ENCODE assay signal across 9 cellular contexts in the genomic region with DNA sequence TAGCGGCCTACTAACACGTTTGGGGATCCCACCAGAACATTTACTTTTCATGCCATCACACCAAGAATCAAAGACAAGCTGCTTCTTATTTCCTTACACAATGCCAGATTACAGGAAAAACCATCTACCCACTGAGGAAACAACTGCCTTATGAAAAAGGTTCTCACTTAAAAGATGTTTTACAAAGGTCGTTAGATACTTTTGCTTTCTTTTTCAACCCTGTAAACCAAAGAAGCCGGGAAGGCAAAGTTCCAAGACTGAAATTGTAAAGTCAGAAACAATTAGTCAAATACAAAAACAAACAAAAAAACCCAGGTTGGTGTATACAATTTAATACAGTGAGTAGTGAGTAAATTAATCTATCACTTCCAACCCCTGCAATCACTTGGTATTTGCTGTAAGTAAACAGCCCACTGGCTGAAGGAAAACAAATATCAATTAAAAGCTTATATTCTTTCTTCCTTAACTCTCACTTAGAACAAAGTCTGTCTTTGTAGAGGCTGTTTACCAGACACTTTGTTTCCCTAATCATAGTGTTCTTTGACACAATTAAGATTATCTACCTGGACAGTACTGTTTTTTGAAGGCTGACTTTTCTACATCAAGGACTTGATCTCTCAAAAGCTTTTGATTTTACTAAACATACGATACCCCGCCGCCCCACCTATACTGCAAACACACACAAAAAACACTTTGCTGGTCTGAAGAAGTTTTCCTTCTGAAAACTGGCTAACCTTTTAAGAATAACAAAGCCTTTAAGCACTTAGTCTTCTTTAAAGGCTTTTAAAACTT. TPM values are rescaled to one million over a fixed set of nuclear protein-coding genes. Genes with fewer than 3 reads are reported as not detected.
DNase-seq lines count a peak whose midpoint lies in the region; ATAC-seq and TF ChIP-seq lines count a peak whose summit lies in the region.
"Had no signal": no experiment of that assay in that cellular context is flagged by ENCODE, and none has a peak within 500 bp of the region (broad histone marks: within the 10 kb centered on the region; RNA-seq: fewer than 3 reads in every experiment).

No MANE protein-coding gene starts in this region.

- H3K36me3 ChIP-seq in SJSA1 (peaks cover 54% of the 10 kb centered on the region), gastrocnemius medialis (peaks cover 0 to 14% of the 10 kb centered on the region in 2 donors), H7 (replicated peaks; ENCODE audit: control insufficient read depth, insufficient read depth, low read length) (0 out of 2 replicates have a peak, but pooled peaks cover 3% of the 10 kb centered on the region)

- in situ Hi-C loops in gastrocnemius medialis (cut with MboI; ENCODE audit: low sequenced_read_pairs in 4 of 4) = no loop called here

- TF ChIP-seq CTCF in GM12865 (IDR thresholded peaks at IDR 0.05; ENCODE audit: insufficient read depth, low read depth, low read length, missing control alignments) (no peak), endothelial cell (IDR thresholded peaks at IDR 0.05; ENCODE audit: unreplicated experiment) (no peak), gastrocnemius medialis (IDR thresholded peaks at IDR 0.05 in 4 of 5, conservative IDR thresholded peaks at IDR 0.05 in 1 of 5) (no peak), GM10266 (IDR thresholded peaks at IDR 0.05; ENCODE audit: control insufficient read depth, insufficient read depth, low read depth, missing control alignments) (no peak)

- ATAC-seq in gastrocnemius medialis (no peak), HG02763 (IDR thresholded peaks at IDR 0.05; ENCODE audit: unreplicated experiment) (no peak)

- H3K27me3 ChIP-seq in SJSA1 (replicated peaks) (no peaks in the 10 kb centered on the region), gastrocnemius medialis (no peaks in the 10 kb centered on the region), H7 (ENCODE audit: control insufficient read depth, insufficient read depth, low read length) (no peaks in the 10 kb centered on the region)

- peak overlapping the region; percentile 73 for H3K27ac Mint-ChIP-seq in endothelial cell (ENCODE audit: unreplicated experiment)

- peaks cover 2% of the 10 kb centered on the region for H3K27me3 Mint-ChIP-seq in endothelial cell (ENCODE audit: unreplicated experiment)

- H3K36me3 Mint-ChIP-seq in endothelial cell (ENCODE audit: low read depth, unreplicated experiment) = peaks cover 8% of the 10 kb centered on the region

- H3K4me3 Mint-ChIP-seq in endothelial cell (ENCODE audit: unreplicated experiment) = no peak overlapping the region

- intact Hi-C loops in gastrocnemius medialis (cut with DNase I; ENCODE audit: low total_unique reads) = no loop called here

- peak overlapping the region; percentile 18 for H3K27ac ChIP-seq in SJSA1
- H3K27ac ChIP-seq in gastrocnemius medialis = peak overlapping the region in 3 of 4 donors; percentile 24 to 48 (median 45)

- TF ChIP-seq POLR2A in gastrocnemius medialis (IDR thresholded peaks at IDR 0.05) = no peak

- peaks cover 3% of the 10 kb centered on the region for H3K4me1 Mint-ChIP-seq in endothelial cell (ENCODE audit: unreplicated experiment)

- H3K4me1 ChIP-seq in SJSA1 (replicated peaks) (peaks cover 9% of the 10 kb centered on the region), gastrocnemius medialis (peaks cover 0 to 8% of the 10 kb centered on the region in 2 donors)

- H3K9me3 Mint-ChIP-seq in endothelial cell (ENCODE audit: unreplicated experiment) = no peaks in the 10 kb centered on the region

- DNase-seq in GM12865 (ENCODE audit: low read depth) = no peak
- DNase-seq in SJSA1 (ENCODE audit: low read depth in 1 of 2, low spot score in 2 of 2) = peak in 1 of 2 experiments; percentile 31
- DNase-seq in endothelial cell (ENCODE audit: low spot score) = no peak
- DNase-seq in gastrocnemius medialis = no peak
- DNase-seq in H7 = no peak
- no peak for DNase-seq in GM10266 (ENCODE audit: extremely low spot score)
- DNase-seq: DMS53, SW 1271 had no signal

- H3K4me3 ChIP-seq in GM12865 (ENCODE audit: low read depth, low read length) (peak overlapping the region; percentile 17), SJSA1 (no peak overlapping the region), gastrocnemius medialis (no peak overlapping the region), H7 (ENCODE audit: insufficient read depth, low read depth, low read length) (no peak overlapping the region)

- H3K9me3 ChIP-seq in SJSA1 (replicated peaks) (no peaks in the 10 kb centered on the region), gastrocnemius medialis (no peaks in the 10 kb centered on the region)

RNA-seq across cellular contexts. Expression of a gene that starts 18.1 kb away (rescaled TPM):
- 41.8 and 48.2 TPM in 2 replicates for total RNA-seq in SJSA1 (2014; rRNA removed; shearing (Covaris generic))
- total RNA-seq in endothelial cell (ENCODE audit: unreplicated experiment) = 30.4 TPM
- total RNA-seq in gastrocnemius medialis = 1 to 10 TPM; 5.3 to 8.5 (median 7.3) TPM
- total RNA-seq in H7 (2014; rRNA removed; shearing (Covaris generic)) = 21.9 and 35.8 TPM in 2 replicates
